ENCODE assay signal across 24 cellular contexts in genomic region chr13:82206241-82206640, GRCh38.
DNase-seq lines count a peak whose midpoint lies in the region; ATAC-seq, FAIRE-seq and TF ChIP-seq lines count a peak whose summit lies in the region.
"Had no signal": no experiment of that assay in that cellular context is flagged by ENCODE, and none has a peak within 500 bp of the region (broad histone marks: within the 10 kb centered on the region; RNA-seq: fewer than 3 reads in every experiment).

No MANE protein-coding gene starts in this region.

- no peaks in the 10 kb centered on the region for H3K27me3 Mint-ChIP-seq in stimulated activated memory B cell treated with anti-CD40 and anti-IgM and Interleukin-4, amounts not matched to agents 10 μg/mL and 1 μg/mL and 100 μg/mL, for 72 hours
- no peaks in the 10 kb centered on the region for H3K27me3 Mint-ChIP-seq in activated CD8-positive, alpha-beta T cell treated with anti-CD3 and anti-CD28 coated beads for 36 hours
- H3K27me3 Mint-ChIP-seq: CD4-positive, alpha-beta T cell; CD8-positive, alpha-beta memory T cell had no signal

- peak; percentile 59 for DNase-seq in Right ventricle myocardium inferior (ENCODE audit: missing footprints)
- no peak for DNase-seq in heart right ventricle
- peak; percentile 69 for DNase-seq in posterior vena cava (ENCODE audit: low spot score)
- DNase-seq in osteoblast (ENCODE audit: insufficient read length, low spot score, missing footprints), result no peak
- DNase-seq in activated CD8-positive, alpha-beta T cell treated with anti-CD3 and anti-CD28 coated beads for 36 hours, result no peak
- no peak for DNase-seq in GM12891 (ENCODE audit: insufficient read length, low spot score)
- DNase-seq: 8988T; ACHN; AML-193; BE2C; CD4-positive, alpha-beta T cell; CD8-positive, alpha-beta memory T cell; DMS 273 treated with DMSO at 0.1 percent for 48 hours; DMS79; EL; GDM1; H9 had no signal

- H3K4me3 ChIP-seq in heart right ventricle, result no peak overlapping the region
- H3K4me3 ChIP-seq in osteoblast (ENCODE audit: insufficient read depth, low read length), result no peak overlapping the region
- H3K4me3 ChIP-seq: A549; BLaER1 treated with 17β-estradiol and CSF1 and Interleukin-3, amounts not matched to agents 10 nM and 100 nM had no signal

- TF ChIP-seq CTCF in heart right ventricle (IDR thresholded peaks at IDR 0.05) (no peak), osteoblast (IDR thresholded peaks at IDR 0.05; ENCODE audit: extremely low read depth, low read depth, low read length) (no peak)
- TF ChIP-seq CTCF in activated CD8-positive, alpha-beta T cell treated with anti-CD3 and anti-CD28 coated beads for 36 hours (IDR thresholded peaks at IDR 0.05), result no peak

- H3K27me3 ChIP-seq in heart right ventricle (no peaks in the 10 kb centered on the region), osteoblast (ENCODE audit: insufficient read depth, low read length) (no peaks in the 10 kb centered on the region)
- H3K27me3 ChIP-seq: BE2C; BLaER1 treated with 17β-estradiol and CSF1 and Interleukin-3, amounts not matched to agents 10 nM and 100 nM had no signal

- 80 to 87% methylated on average over 6 of the region's 6 CpGs for WGBS in heart right ventricle, 2 donors

- H3K9me3 ChIP-seq in heart right ventricle, result peaks cover 0 to 41% (median 0%) of the 10 kb centered on the region in 11 donors
- H3K9me3 ChIP-seq in osteoblast (ENCODE audit: low read depth, low read length), result no peaks in the 10 kb centered on the region
- H3K9me3 ChIP-seq: A549, BE2C had no signal

- H3K9me3 Mint-ChIP-seq in stimulated activated memory B cell treated with anti-CD40 and anti-IgM and Interleukin-4, amounts not matched to agents 10 μg/mL and 1 μg/mL and 100 μg/mL, for 72 hours, result peaks cover 7% of the 10 kb centered on the region
- H3K9me3 Mint-ChIP-seq in activated CD8-positive, alpha-beta T cell treated with anti-CD3 and anti-CD28 coated beads for 36 hours, result peaks cover 10% of the 10 kb centered on the region
- H3K9me3 Mint-ChIP-seq: H9 had no signal

- no peak overlapping the region for H3K27ac ChIP-seq in heart right ventricle
- no peak overlapping the region for H3K27ac ChIP-seq in osteoblast (ENCODE audit: low read depth, low read length)
- H3K27ac ChIP-seq: A549; BLaER1 treated with 17β-estradiol and CSF1 and Interleukin-3, amounts not matched to agents 10 nM and 100 nM had no signal

- H3K27ac Mint-ChIP-seq in stimulated activated memory B cell treated with anti-CD40 and anti-IgM and Interleukin-4, amounts not matched to agents 10 μg/mL and 1 μg/mL and 100 μg/mL, for 72 hours, result no peak overlapping the region
- no peak overlapping the region for H3K27ac Mint-ChIP-seq in activated CD8-positive, alpha-beta T cell treated with anti-CD3 and anti-CD28 coated beads for 36 hours
- H3K27ac Mint-ChIP-seq: CD14-positive monocyte; CD4-positive, alpha-beta T cell; CD8-positive, alpha-beta memory T cell; H9 had no signal

- no peaks in the 10 kb centered on the region for H3K79me2 ChIP-seq in osteoblast (ENCODE audit: insufficient read depth, low read length)

- CTCF ChIA-PET in activated CD8-positive, alpha-beta T cell treated with anti-CD3 and anti-CD28 coated beads for 36 hours (lab: Charles Lee), result no interaction called here

- POLR2A ChIA-PET in activated CD8-positive, alpha-beta T cell treated with anti-CD3 and anti-CD28 coated beads for 36 hours (lab: Charles Lee), result interaction anchor here (0.6 kb wide), 1 partner anchor 1041 kb away, joined by 6 read pairs; no protein-coding TSS in a partner anchor

- no peaks in the 10 kb centered on the region for H3K4me1 ChIP-seq in heart right ventricle
- H3K4me1 ChIP-seq in osteoblast (ENCODE audit: insufficient read depth, low read length), result no peaks in the 10 kb centered on the region
- H3K4me1 ChIP-seq: A549; BE2C; BLaER1 treated with 17β-estradiol and CSF1 and Interleukin-3, amounts not matched to agents 10 nM and 100 nM had no signal

- no peak overlapping the region for H3K4me3 Mint-ChIP-seq in stimulated activated memory B cell treated with anti-CD40 and anti-IgM and Interleukin-4, amounts not matched to agents 10 μg/mL and 1 μg/mL and 100 μg/mL, for 72 hours
- no peak overlapping the region for H3K4me3 Mint-ChIP-seq in activated CD8-positive, alpha-beta T cell treated with anti-CD3 and anti-CD28 coated beads for 36 hours
- H3K4me3 Mint-ChIP-seq: CD14-positive monocyte; CD4-positive, alpha-beta T cell; CD8-positive, alpha-beta memory T cell; H9 had no signal

- H3K36me3 Mint-ChIP-seq in stimulated activated memory B cell treated with anti-CD40 and anti-IgM and Interleukin-4, amounts not matched to agents 10 μg/mL and 1 μg/mL and 100 μg/mL, for 72 hours, result no peaks in the 10 kb centered on the region
- no peaks in the 10 kb centered on the region for H3K36me3 Mint-ChIP-seq in activated CD8-positive, alpha-beta T cell treated with anti-CD3 and anti-CD28 coated beads for 36 hours (ENCODE audit: low read depth)
- H3K36me3 Mint-ChIP-seq: CD14-positive monocyte; CD8-positive, alpha-beta memory T cell had no signal

- no peak for ATAC-seq in Right ventricle myocardium inferior
- ATAC-seq in heart right ventricle, result no peak
- peak; percentile 54 for ATAC-seq in stimulated activated memory B cell treated with anti-CD40 and anti-IgM and Interleukin-4, amounts not matched to agents 10 μg/mL and 1 μg/mL and 100 μg/mL, for 72 hours
- ATAC-seq in activated CD8-positive, alpha-beta T cell treated with anti-CD3 and anti-CD28 coated beads for 36 hours, result no peak
- ATAC-seq: A549, HCT116 had no signal

- no peak overlapping the region for H2AFZ ChIP-seq in osteoblast (ENCODE audit: low read length)

- H3K36me3 ChIP-seq in heart right ventricle (no peaks in the 10 kb centered on the region), osteoblast (ENCODE audit: insufficient read depth, low read length) (no peaks in the 10 kb centered on the region)
- H3K36me3 ChIP-seq: BE2C; BLaER1 treated with 17β-estradiol and CSF1 and Interleukin-3, amounts not matched to agents 10 nM and 100 nM had no signal

- no peaks in the 10 kb centered on the region for H4K20me1 ChIP-seq in osteoblast (ENCODE audit: insufficient read depth, low read length)
- H4K20me1 ChIP-seq: BLaER1 treated with 17β-estradiol and CSF1 and Interleukin-3, amounts not matched to agents 10 nM and 100 nM had no signal

- intact Hi-C loops in Right ventricle myocardium inferior (cut with DNase I), result no loop called here
- intact Hi-C loops in heart right ventricle (cut with DNase I), result no loop called here
- intact Hi-C loops in posterior vena cava (cut with DNase I), result no loop called here
- intact Hi-C loops in activated CD8-positive, alpha-beta T cell treated with anti-CD3 and anti-CD28 coated beads for 36 hours (cut with micrococcal nuclease), result no loop called here

- no peaks in the 10 kb centered on the region for H3K4me1 Mint-ChIP-seq in stimulated activated memory B cell treated with anti-CD40 and anti-IgM and Interleukin-4, amounts not matched to agents 10 μg/mL and 1 μg/mL and 100 μg/mL, for 72 hours
- no peaks in the 10 kb centered on the region for H3K4me1 Mint-ChIP-seq in activated CD8-positive, alpha-beta T cell treated with anti-CD3 and anti-CD28 coated beads for 36 hours (ENCODE audit: low read depth)
- H3K4me1 Mint-ChIP-seq: CD14-positive monocyte; CD8-positive, alpha-beta memory T cell; H9 had no signal

- FAIRE-seq in GM12891 (lab: Jason Lieb, UNC), result no peak
- FAIRE-seq: A549, D721Med, GM12892 had no signal

- no peak for TF ChIP-seq POLR2A in GM12891 (IDR thresholded peaks at IDR 0.05; ENCODE audit: low read depth, low read length)

- no peak overlapping the region for H3K4me2 ChIP-seq in osteoblast (ENCODE audit: insufficient read depth, low read length)
- H3K4me2 ChIP-seq: A549; BLaER1 treated with 17β-estradiol and CSF1 and Interleukin-3, amounts not matched to agents 10 nM and 100 nM had no signal

TF ChIP-seq in GM12891, 5 proteins besides CTCF, POLR2A, EP300 and RAD21:
- TF ChIP-seq POLR2AphosphoS5 (IDR thresholded peaks at IDR 0.05; ENCODE audit: low read depth, low read length) (no peak), TAF1 (IDR thresholded peaks at IDR 0.05; ENCODE audit: low read depth, low read length) (no peak), POU2F2 (IDR thresholded peaks at IDR 0.05; ENCODE audit: low read depth, low read length) (no peak), PAX5 (IDR thresholded peaks at IDR 0.05; ENCODE audit: insufficient read depth, low read length, severe bottlenecking) (no peak), SPI1 (IDR thresholded peaks at IDR 0.05; ENCODE audit: low read depth, low read length) (no peak)

Comparison
In these comparisons a context has a peak if more than half of its experiments do, and no peak if none do; other contexts are left out.
1. DNase-seq: peak in Right ventricle myocardium inferior (single experiment) and posterior vena cava (single experiment); none in heart right ventricle (0 of 2), osteoblast (single experiment), activated CD8-positive, alpha-beta T cell treated with anti-CD3 and anti-CD28 coated beads for 36 hours (single experiment) and GM12891 (single experiment).